13 cellular contexts compared by ENCODE assay signal in the genomic region with DNA sequence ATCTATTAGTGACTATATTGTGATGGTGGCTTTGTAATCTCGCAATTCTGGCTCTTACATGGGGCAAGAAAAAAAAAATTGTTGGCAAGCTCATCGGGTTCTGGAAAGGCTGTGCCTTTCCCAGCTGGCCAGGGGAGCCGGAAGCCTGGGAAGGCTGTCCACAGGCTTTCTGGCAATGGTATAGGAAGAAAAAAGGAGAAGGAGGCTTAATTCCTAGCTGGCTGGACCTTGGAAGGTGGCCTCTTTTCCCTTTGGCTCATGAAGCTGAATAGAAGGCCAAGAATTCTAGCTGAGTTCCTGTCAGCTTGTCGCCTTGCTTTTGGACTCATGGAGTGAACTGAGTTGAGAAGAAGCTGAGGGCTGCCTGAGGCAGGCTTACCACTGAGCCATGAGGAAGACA.
DNase-seq lines count a peak whose midpoint lies in the region; ATAC-seq, FAIRE-seq and TF ChIP-seq lines count a peak whose summit lies in the region.
"Had no signal": no experiment of that assay in that cellular context is flagged by ENCODE, and none has a peak within 500 bp of the region (broad histone marks: within the 10 kb centered on the region; RNA-seq: fewer than 3 reads in every experiment).

No MANE protein-coding gene starts in this region.

- H3K4me3 ChIP-seq in astrocyte (ENCODE audit: insufficient read depth, low read depth, low read length) = no peak overlapping the region
- no peak overlapping the region for H3K4me3 ChIP-seq in testis
- no peak overlapping the region for H3K4me3 ChIP-seq in effector memory CD4-positive, alpha-beta T cell (ENCODE audit: insufficient read depth, low read depth, low read length, poor library complexity, severe bottlenecking)

- no peak for FAIRE-seq in astrocyte (lab: Jason Lieb, UNC)

- no peak overlapping the region for H3K4me2 ChIP-seq in astrocyte (ENCODE audit: low read length)

- intact Hi-C loops in testis (cut with DNase I; ENCODE audit: low total_unique reads) = no loop called here

- H3K27ac Mint-ChIP-seq in astrocyte (ENCODE audit: unreplicated experiment) = no peak overlapping the region
- H3K27ac Mint-ChIP-seq: activated CD4-positive, alpha-beta T cell treated with anti-CD3 and anti-CD28 coated beads, Interleukin-2, amount 10 ng/mL, durations not matched to agents 7 days and 5 days had no signal

- no peak overlapping the region for H3K4me3 Mint-ChIP-seq in astrocyte (ENCODE audit: unreplicated experiment)
- H3K4me3 Mint-ChIP-seq: activated CD4-positive, alpha-beta T cell treated with anti-CD3 and anti-CD28 coated beads, Interleukin-2, amount 10 ng/mL, durations not matched to agents 7 days and 5 days had no signal

- H3K9me3 ChIP-seq in astrocyte (ENCODE audit: insufficient read depth, low read depth, low read length) = no peaks in the 10 kb centered on the region
- H3K9me3 ChIP-seq in testis = no peaks in the 10 kb centered on the region
- H3K9me3 ChIP-seq in effector memory CD4-positive, alpha-beta T cell (ENCODE audit: control insufficient read depth, low read length) = no peaks in the 10 kb centered on the region

- H3K36me3 ChIP-seq in astrocyte (ENCODE audit: insufficient read depth, low read length) (no peaks in the 10 kb centered on the region), testis (ENCODE audit: low read depth, missing control alignments) (no peaks in the 10 kb centered on the region)
- no peaks in the 10 kb centered on the region for H3K36me3 ChIP-seq in effector memory CD4-positive, alpha-beta T cell (ENCODE audit: control insufficient read depth, insufficient read depth, low read length)

- H3K9ac ChIP-seq in astrocyte (ENCODE audit: low read length) = no peak overlapping the region

- 30 to 51% methylated on average over 4 of the region's 4 CpGs for WGBS in testis, 2 donors

- H3K9me3 Mint-ChIP-seq in astrocyte (ENCODE audit: unreplicated experiment) = peaks cover under 1% of the 10 kb centered on the region
- H3K9me3 Mint-ChIP-seq: activated CD4-positive, alpha-beta T cell treated with anti-CD3 and anti-CD28 coated beads, Interleukin-2, amount 10 ng/mL, durations not matched to agents 7 days and 5 days had no signal

- ATAC-seq in GM21619 (IDR thresholded peaks at IDR 0.05; ENCODE audit: unreplicated experiment) = no peak
- ATAC-seq: PC-3 had no signal

- H3K79me2 ChIP-seq in astrocyte (ENCODE audit: insufficient read depth, low read length) = no peaks in the 10 kb centered on the region

- no peak for TF ChIP-seq POLR2A in testis (IDR thresholded peaks at IDR 0.05)

- no peak overlapping the region for H2AFZ ChIP-seq in astrocyte (ENCODE audit: low read depth, low read length)

- no peaks in the 10 kb centered on the region for H3K36me3 Mint-ChIP-seq in astrocyte (ENCODE audit: low read depth, unreplicated experiment)

- no peaks in the 10 kb centered on the region for H4K20me1 ChIP-seq in astrocyte (ENCODE audit: insufficient read depth, low read length)

- H3K4me1 ChIP-seq in astrocyte (ENCODE audit: insufficient read depth, low read length) = no peaks in the 10 kb centered on the region
- H3K4me1 ChIP-seq in testis = no peaks in the 10 kb centered on the region
- no peaks in the 10 kb centered on the region for H3K4me1 ChIP-seq in effector memory CD4-positive, alpha-beta T cell (ENCODE audit: control insufficient read depth, insufficient read depth, low read length, poor library complexity, severe bottlenecking)

- no peaks in the 10 kb centered on the region for H3K27me3 Mint-ChIP-seq in astrocyte (ENCODE audit: low read depth, unreplicated experiment)
- H3K27me3 Mint-ChIP-seq: activated CD4-positive, alpha-beta T cell treated with anti-CD3 and anti-CD28 coated beads, Interleukin-2, amount 10 ng/mL, durations not matched to agents 7 days and 5 days had no signal

- no peaks in the 10 kb centered on the region for H3K4me1 Mint-ChIP-seq in astrocyte (ENCODE audit: low read depth, unreplicated experiment)
- H3K4me1 Mint-ChIP-seq: activated CD4-positive, alpha-beta T cell treated with anti-CD3 and anti-CD28 coated beads, Interleukin-2, amount 10 ng/mL, durations not matched to agents 7 days and 5 days had no signal

- no peak for TF ChIP-seq CTCF in astrocyte (IDR thresholded peaks at IDR 0.05; ENCODE audit: insufficient read depth, low read depth, low read length)
- no peak for TF ChIP-seq CTCF in testis (IDR thresholded peaks at IDR 0.05)

- no peak overlapping the region for H3K27ac ChIP-seq in astrocyte (ENCODE audit: low read depth, low read length)
- no peak overlapping the region for H3K27ac ChIP-seq in testis
- no peak overlapping the region for H3K27ac ChIP-seq in effector memory CD4-positive, alpha-beta T cell (ENCODE audit: insufficient read depth, low read length, poor library complexity, severe bottlenecking)

- peak; percentile 17 for DNase-seq in astrocyte (ENCODE audit: low read depth)
- DNase-seq in globus pallidus (ENCODE audit: low spot score) = peak; percentile 67
- DNase-seq in mucosa of gallbladder (ENCODE audit: low spot score) = peak; percentile 26
- DNase-seq in testis = peak; percentile 58
- DNase-seq in KG1 (lab: John Stamatoyannopoulos, UW) = no peak
- DNase-seq in effector memory CD4-positive, alpha-beta T cell = no peak
- DNase-seq in GM19240 (ENCODE audit: insufficient read length, low spot score) = no peak
- DNase-seq: activated CD4-positive, alpha-beta T cell treated with anti-CD3 and anti-CD28 coated beads, Interleukin-2, amount 10 ng/mL, durations not matched to agents 7 days and 5 days; Kasumi-1; NCI-H2171 treated with DMSO at 0.1 percent for 48 hours; PC-3; T-helper 2 cell had no signal

- H3K27me3 ChIP-seq in astrocyte (ENCODE audit: insufficient read depth, low read length) (no peaks in the 10 kb centered on the region), testis (no peaks in the 10 kb centered on the region)
- H3K27me3 ChIP-seq in effector memory CD4-positive, alpha-beta T cell (replicated peaks; ENCODE audit: control insufficient read depth, insufficient read depth, low read length, poor library complexity, severe bottlenecking) = no peaks in the 10 kb centered on the region

Comparison
In these comparisons a context has a peak if more than half of its experiments do, and no peak if none do; other contexts are left out.
1. DNase-seq: peak in astrocyte (single experiment), globus pallidus (single experiment), mucosa of gallbladder (single experiment) and testis (single experiment); none in KG1 (single experiment), effector memory CD4-positive, alpha-beta T cell (0 of 3) and GM19240 (single experiment).